ENCODE assay signal across 33 cellular contexts in the genomic region with DNA sequence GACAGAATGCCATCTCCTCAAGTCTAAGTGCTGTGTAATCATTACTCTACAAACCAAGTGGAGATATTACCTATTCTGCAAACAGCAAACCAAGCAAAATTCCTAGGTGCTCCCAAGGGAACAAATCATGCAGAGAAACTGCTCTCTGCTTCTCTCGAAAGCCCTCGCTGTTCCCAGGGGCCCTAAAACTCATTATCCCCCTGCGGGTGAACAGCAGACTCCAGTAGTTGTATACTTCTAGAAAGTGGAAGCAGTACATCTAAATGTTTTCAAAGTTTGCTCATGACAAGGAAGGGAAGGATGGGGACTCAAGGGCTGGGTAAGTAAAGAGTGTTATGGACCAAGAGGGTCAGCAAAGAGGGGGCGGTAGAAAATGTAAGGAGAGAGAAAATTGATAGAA.
"Had no signal": no experiment of that assay in that cellular context is flagged by ENCODE, and none has a peak within 500 bp of the region (broad histone marks: within the 10 kb centered on the region; RNA-seq: fewer than 3 reads in every experiment).

No MANE protein-coding gene starts in this region.

- H3K4me3 Mint-ChIP-seq: activated CD4-positive, alpha-beta T cell treated with anti-CD3 and anti-CD28 coated beads, Interleukin-2, amount 10 ng/mL, durations not matched to agents 24 days and 14 days; activated CD8-positive, alpha-beta T cell treated with anti-CD3 and anti-CD28 coated beads for 36 hours; activated naive CD8-positive, alpha-beta T cell treated with anti-CD3 and anti-CD28 coated beads for 36 hours; activated T-cell treated with anti-CD3 and anti-CD28 coated beads, Interleukin-2, amount 50 U/mL, for 72 hours; activated T-helper 17 cell treated with anti-CD3 and anti-CD28 coated beads, Interleukin-2, amount 50 U/mL, for 72 hours; central memory CD8-positive, alpha-beta T cell; T-cell had no signal

- H3K27me3 ChIP-seq: MG63, SJCRH30 had no signal

- H3K9me3 ChIP-seq: MG63, SJCRH30, SK-N-SH had no signal

- H3K4me2 ChIP-seq: SK-N-SH had no signal

- ATAC-seq: activated CD8-positive, alpha-beta T cell treated with anti-CD3 and anti-CD28 coated beads for 36 hours; activated T-cell treated with anti-CD3 and anti-CD28 coated beads, Interleukin-2, amount 50 U/mL, for 72 hours; activated T-helper 17 cell treated with anti-CD3 and anti-CD28 coated beads, Interleukin-2, amount 50 U/mL, for 72 hours; Panc1; T-cell had no signal

- H3K9me3 Mint-ChIP-seq: activated CD4-positive, alpha-beta T cell treated with anti-CD3 and anti-CD28 coated beads, Interleukin-2, amount 10 ng/mL, durations not matched to agents 24 days and 14 days; activated CD8-positive, alpha-beta T cell treated with anti-CD3 and anti-CD28 coated beads for 36 hours; activated naive CD8-positive, alpha-beta T cell treated with anti-CD3 and anti-CD28 coated beads for 36 hours; activated T-cell treated with anti-CD3 and anti-CD28 coated beads, Interleukin-2, amount 50 U/mL, for 72 hours; activated T-helper 17 cell treated with anti-CD3 and anti-CD28 coated beads, Interleukin-2, amount 50 U/mL, for 72 hours; central memory CD8-positive, alpha-beta T cell; T-cell had no signal

- H3K4me3 ChIP-seq: cardiac muscle cell, MG63, SJCRH30 had no signal

- H3K4me1 Mint-ChIP-seq: activated naive CD8-positive, alpha-beta T cell treated with anti-CD3 and anti-CD28 coated beads for 36 hours; central memory CD8-positive, alpha-beta T cell had no signal

- H3K36me3 ChIP-seq: cardiac muscle cell, MG63, SJCRH30, WERI-Rb-1 had no signal

- H3K27me3 Mint-ChIP-seq: central memory CD8-positive, alpha-beta T cell had no signal

- H3K9ac ChIP-seq: SK-N-SH had no signal

- H3K27ac ChIP-seq: cardiac muscle cell, SJCRH30, WERI-Rb-1 had no signal

- H3K36me3 Mint-ChIP-seq: activated naive CD8-positive, alpha-beta T cell treated with anti-CD3 and anti-CD28 coated beads for 36 hours; T-cell had no signal

- H3K27ac Mint-ChIP-seq: activated CD4-positive, alpha-beta T cell treated with anti-CD3 and anti-CD28 coated beads, Interleukin-2, amount 10 ng/mL, durations not matched to agents 24 days and 14 days; activated CD8-positive, alpha-beta T cell treated with anti-CD3 and anti-CD28 coated beads for 36 hours; activated naive CD8-positive, alpha-beta T cell treated with anti-CD3 and anti-CD28 coated beads for 36 hours; activated T-cell treated with anti-CD3 and anti-CD28 coated beads, Interleukin-2, amount 50 U/mL, for 72 hours; activated T-helper 17 cell treated with anti-CD3 and anti-CD28 coated beads, Interleukin-2, amount 50 U/mL, for 72 hours; T-cell had no signal

- DNase-seq: activated CD4-positive, alpha-beta T cell treated with anti-CD3 and anti-CD28 coated beads, Interleukin-2, amount 10 ng/mL, durations not matched to agents 24 days and 14 days; activated CD4-positive, alpha-beta T cell treated with anti-CD3 and anti-CD28 coated beads, Interleukin-2, amount 50 U/mL, for 4 hours; activated CD4-positive, CD25-positive, alpha-beta regulatory T cell; activated CD8-positive, alpha-beta T cell treated with anti-CD3 and anti-CD28 coated beads for 36 hours; activated effector memory CD4-positive, alpha-beta T cell treated with anti-CD3 and anti-CD28 coated beads, Interleukin-2, amount 50 U/mL, for 16 hours; activated naive CD4-positive, alpha-beta T cell; activated naive CD4-positive, alpha-beta T cell treated with anti-CD3 and anti-CD28 coated beads, Interleukin-2, amount 50 U/mL, for 16 hours; activated naive CD8-positive, alpha-beta T cell treated with anti-CD3 and anti-CD28 coated beads for 36 hours; activated T-cell treated with anti-CD3 and anti-CD28 coated beads, Interleukin-2, amount 50 U/mL, for 1 hour; activated T-cell treated with anti-CD3 and anti-CD28 coated beads, Interleukin-2, amount 50 U/mL, for 72 hours; amniotic stem cell; aorta; Kasumi-1; KG1; MG63; NCI-H1048; NCI-H1105 treated with DMSO at 0.1 percent for 48 hours; NCI-H146; NCI-H187 treated with DMSO at 0.1 percent for 48 hours; NCI-H2081; NCI-H345; NCI-H524 treated with DMSO at 0.1 percent for 48 hours; SHP77; SK-N-SH; T-cell; T-helper 2 cell; T1000; WERI-Rb-1 had no signal
